8 cellular contexts compared by ENCODE assay signal in the genomic region with DNA sequence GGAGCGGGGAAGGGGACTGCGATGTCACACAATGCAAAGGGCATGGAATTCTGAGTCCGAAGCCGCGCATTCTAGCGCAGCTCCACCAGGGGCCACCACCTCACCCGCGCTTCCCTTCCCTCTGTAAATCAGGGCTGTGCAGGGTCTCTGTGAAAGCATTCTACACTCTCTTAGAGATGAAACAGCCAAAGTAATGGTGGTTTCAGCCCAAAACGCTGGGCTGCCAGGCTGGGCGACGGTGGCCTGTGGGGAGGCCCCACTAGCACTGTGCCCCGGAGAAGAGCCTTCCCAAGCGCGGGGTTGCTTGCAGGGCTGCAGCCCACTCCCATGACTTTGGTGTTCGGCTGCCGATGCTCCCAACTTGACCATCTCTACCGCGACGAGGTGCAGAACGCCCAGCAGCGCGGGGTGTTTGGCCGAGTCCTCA. TPM values are rescaled to one million over a fixed set of nuclear protein-coding genes. Genes with fewer than 3 reads are reported as not detected.
DNase-seq lines count a peak whose midpoint lies in the region; ATAC-seq and TF ChIP-seq lines count a peak whose summit lies in the region.

No MANE protein-coding gene starts in this region.

- no TSS peak for BruUV-seq in PC-9 (replicated peaks; lab: Mats Ljungman, UMichigan)

- H3K9me3 ChIP-seq in PC-9 (ENCODE audit: insufficient read depth, low read depth), result no peaks in the 10 kb centered on the region
- no peaks in the 10 kb centered on the region for H3K9me3 ChIP-seq in neural progenitor cell (ENCODE audit: low read depth)

- peaks cover 79% of the 10 kb centered on the region for H3K4me1 Mint-ChIP-seq in activated T-cell treated with anti-CD3 and anti-CD28 coated beads, Interleukin-2, amount 50 U/mL, for 4 hours (ENCODE audit: low read depth)
- peaks cover 55% of the 10 kb centered on the region for H3K4me1 Mint-ChIP-seq in neural progenitor cell

- no peak overlapping the region for H2AFZ ChIP-seq in PC-9
- peak overlapping the region; percentile 46 for H2AFZ ChIP-seq in neural progenitor cell (replicated peaks)

- H3K9me3 Mint-ChIP-seq in activated T-cell treated with anti-CD3 and anti-CD28 coated beads, Interleukin-2, amount 50 U/mL, for 4 hours, result no peaks in the 10 kb centered on the region
- peaks cover 1% of the 10 kb centered on the region for H3K9me3 Mint-ChIP-seq in neural progenitor cell

- no peaks in the 10 kb centered on the region for H3K27me3 Mint-ChIP-seq in activated T-cell treated with anti-CD3 and anti-CD28 coated beads, Interleukin-2, amount 50 U/mL, for 4 hours (ENCODE audit: low read depth)
- peaks cover 6% of the 10 kb centered on the region for H3K27me3 Mint-ChIP-seq in neural progenitor cell (ENCODE audit: insufficient read depth, low read depth)

- H3K4me2 ChIP-seq in PC-9, result no peak overlapping the region
- peak overlapping the region; percentile 70 for H3K4me2 ChIP-seq in neural progenitor cell

- H3K4me3 ChIP-seq in PC-9 (no peak overlapping the region), neural progenitor cell (peak overlapping the region; percentile 27)

- TF ChIP-seq CTCF in PC-9 (conservative IDR thresholded peaks at IDR 0.05) (no peak), neural progenitor cell (IDR thresholded peaks at IDR 0.05) (peak; percentile 71)

- peaks cover 18% of the 10 kb centered on the region for H3K4me1 ChIP-seq in PC-9 (replicated peaks; ENCODE audit: insufficient read depth)
- peaks cover 44% of the 10 kb centered on the region for H3K4me1 ChIP-seq in neural progenitor cell

- H3K36me3 ChIP-seq in PC-9 (ENCODE audit: low read depth) (no peaks in the 10 kb centered on the region), neural progenitor cell (no peaks in the 10 kb centered on the region)

- POLR2A ChIA-PET in PC-9 (lab: Charles Lee; ENCODE audit: unreplicated experiment), result no interaction called here

- H3K27me3 ChIP-seq in PC-9 (ENCODE audit: insufficient read depth, low read depth) (no peaks in the 10 kb centered on the region), neural progenitor cell (peaks cover 33% of the 10 kb centered on the region)

- H3K27ac ChIP-seq in PC-9 (peak overlapping the region; percentile 31; the same call in 1 of the 2 replicates), neural progenitor cell (no peak overlapping the region)

- no peaks in the 10 kb centered on the region for H4K20me1 ChIP-seq in PC-9 (ENCODE audit: insufficient read depth)
- H4K20me1 ChIP-seq in neural progenitor cell (ENCODE audit: low read depth), result no peaks in the 10 kb centered on the region

- no peak for DNase-seq in activated T-cell treated with anti-CD3 and anti-CD28 coated beads, Interleukin-2, amount 50 U/mL, for 4 hours
- no peak for DNase-seq in activated T-cell treated with anti-CD3 and anti-CD28 coated beads, Interleukin-2, amount 50 U/mL, for 1 hour
- DNase-seq in PC-9 (no peak), epidermal melanocyte (ENCODE audit: insufficient read length, low spot score) (peak; percentile 68), neural progenitor cell (ENCODE audit: low spot score) (peak; percentile 85), middle frontal gyrus (ENCODE audit: extremely low spot score, low spot score) (no peak)

- ATAC-seq in activated T-cell treated with anti-CD3 and anti-CD28 coated beads, Interleukin-2, amount 50 U/mL, for 4 hours, result no peak
- ATAC-seq in HG03039 (IDR thresholded peaks at IDR 0.05; ENCODE audit: unreplicated experiment) (no peak), GM18867 (IDR thresholded peaks at IDR 0.05; ENCODE audit: unreplicated experiment) (no peak)

- H3K9ac ChIP-seq in neural progenitor cell, result no peak overlapping the region

- CTCF ChIA-PET in PC-9 (lab: Charles Lee), result interaction anchor here (0.6 kb wide), 1 partner anchor 12 kb away, joined by 3 read pairs; the partner anchor contains the start of gene ATG9B

- peaks cover 16% of the 10 kb centered on the region for H3F3A ChIP-seq in PC-9 (ENCODE audit: insufficient read depth, low read depth)
- H3F3A ChIP-seq in neural progenitor cell (ENCODE audit: low read depth), result peaks cover 36% of the 10 kb centered on the region

- H3K79me2 ChIP-seq in PC-9 (ENCODE audit: low read depth), result no peaks in the 10 kb centered on the region
- no peaks in the 10 kb centered on the region for H3K79me2 ChIP-seq in neural progenitor cell (ENCODE audit: low read depth)

- intact Hi-C loops in PC-9 (cut with micrococcal nuclease; ENCODE audit: unreplicated experiment), result no loop called here

- H3K27ac Mint-ChIP-seq in neural progenitor cell, result peak overlapping the region; percentile 27

- H3K4me3 Mint-ChIP-seq in activated T-cell treated with anti-CD3 and anti-CD28 coated beads, Interleukin-2, amount 50 U/mL, for 4 hours, result peak overlapping the region; percentile 37
- H3K4me3 Mint-ChIP-seq in neural progenitor cell, result peak overlapping the region; percentile 33

- no peaks in the 10 kb centered on the region for H3K9me2 ChIP-seq in PC-9 (ENCODE audit: insufficient read depth)

- H3K36me3 Mint-ChIP-seq in activated T-cell treated with anti-CD3 and anti-CD28 coated beads, Interleukin-2, amount 50 U/mL, for 4 hours (ENCODE audit: insufficient read depth), result no peaks in the 10 kb centered on the region
- peaks cover 10% of the 10 kb centered on the region for H3K36me3 Mint-ChIP-seq in neural progenitor cell

RNA-seq across cellular contexts. Expression of gene ATG9B, which starts 11.4 kb away (rescaled TPM):
- total RNA-seq in activated T-cell treated with anti-CD3 and anti-CD28 coated beads, Interleukin-2, amount 50 U/mL, for 4 hours, result 1 to 10 TPM; 5.8 to 7.3 (median 6.7) TPM
- total RNA-seq in PC-9 (2021) (9.7 and 13.7 TPM in 2 replicates), neural progenitor cell (ENCODE audit: low replicate concordance) (0.43 and 1.8 TPM in 2 replicates)

RNA-seq across cellular contexts. Expression of gene ABCB8, which starts 15.3 kb away (rescaled TPM):
- 10 to 100 TPM; 48.1 to 54.6 (median 48.5) TPM for total RNA-seq in activated T-cell treated with anti-CD3 and anti-CD28 coated beads, Interleukin-2, amount 50 U/mL, for 4 hours
- total RNA-seq in PC-9 (2021) (51.8 and 61.9 TPM in 2 replicates), neural progenitor cell (ENCODE audit: low replicate concordance) (7.9 and 19.9 TPM in 2 replicates)

RNA-seq across cellular contexts. Expression of gene NOS3, which starts 22.1 kb away (rescaled TPM):
- total RNA-seq in activated T-cell treated with anti-CD3 and anti-CD28 coated beads, Interleukin-2, amount 50 U/mL, for 4 hours, result 1 to 10 TPM; 5.3 to 9.2 (median 8.2) TPM
- total RNA-seq in PC-9 (2021) (1.8 and 3.2 TPM in 2 replicates), neural progenitor cell (ENCODE audit: low replicate concordance) (1.3 and 11.0 TPM in 2 replicates)

RNA-seq across cellular contexts. Expression of gene KCNH2, which starts 34.8 kb away (rescaled TPM):
- under 1 TPM; 0.49 to 0.71 (median 0.66) TPM for total RNA-seq in activated T-cell treated with anti-CD3 and anti-CD28 coated beads, Interleukin-2, amount 50 U/mL, for 4 hours
- total RNA-seq in PC-9 (2021) (1.5 and 1.6 TPM in 2 replicates), neural progenitor cell (ENCODE audit: low replicate concordance) (2.6 and 11.1 TPM in 2 replicates)

RNA-seq across cellular contexts. Expression of gene ASIC3, which starts 35.4 kb away (rescaled TPM):
- total RNA-seq in activated T-cell treated with anti-CD3 and anti-CD28 coated beads, Interleukin-2, amount 50 U/mL, for 4 hours, result 1 to 10 TPM; 2.4 to 3.4 (median 3.3) TPM
- total RNA-seq in PC-9 (2021), result 7.6 and 10.5 TPM in 2 replicates
- 1.6 TPM in 1 of 2 replicates, not detected in the other for total RNA-seq in neural progenitor cell (ENCODE audit: low replicate concordance)

Comparison
In these comparisons a context has a peak if more than half of its experiments do, and no peak if none do; other contexts are left out.
1. DNase-seq: peak in epidermal melanocyte (single experiment) and neural progenitor cell (single experiment); none in activated T-cell treated with anti-CD3 and anti-CD28 coated beads, Interleukin-2, amount 50 U/mL, for 4 hours (single experiment), activated T-cell treated with anti-CD3 and anti-CD28 coated beads, Interleukin-2, amount 50 U/mL, for 1 hour (single experiment), PC-9 (0 of 2) and middle frontal gyrus (single experiment).